8 cellular contexts compared by ENCODE assay signal in the genomic region with DNA sequence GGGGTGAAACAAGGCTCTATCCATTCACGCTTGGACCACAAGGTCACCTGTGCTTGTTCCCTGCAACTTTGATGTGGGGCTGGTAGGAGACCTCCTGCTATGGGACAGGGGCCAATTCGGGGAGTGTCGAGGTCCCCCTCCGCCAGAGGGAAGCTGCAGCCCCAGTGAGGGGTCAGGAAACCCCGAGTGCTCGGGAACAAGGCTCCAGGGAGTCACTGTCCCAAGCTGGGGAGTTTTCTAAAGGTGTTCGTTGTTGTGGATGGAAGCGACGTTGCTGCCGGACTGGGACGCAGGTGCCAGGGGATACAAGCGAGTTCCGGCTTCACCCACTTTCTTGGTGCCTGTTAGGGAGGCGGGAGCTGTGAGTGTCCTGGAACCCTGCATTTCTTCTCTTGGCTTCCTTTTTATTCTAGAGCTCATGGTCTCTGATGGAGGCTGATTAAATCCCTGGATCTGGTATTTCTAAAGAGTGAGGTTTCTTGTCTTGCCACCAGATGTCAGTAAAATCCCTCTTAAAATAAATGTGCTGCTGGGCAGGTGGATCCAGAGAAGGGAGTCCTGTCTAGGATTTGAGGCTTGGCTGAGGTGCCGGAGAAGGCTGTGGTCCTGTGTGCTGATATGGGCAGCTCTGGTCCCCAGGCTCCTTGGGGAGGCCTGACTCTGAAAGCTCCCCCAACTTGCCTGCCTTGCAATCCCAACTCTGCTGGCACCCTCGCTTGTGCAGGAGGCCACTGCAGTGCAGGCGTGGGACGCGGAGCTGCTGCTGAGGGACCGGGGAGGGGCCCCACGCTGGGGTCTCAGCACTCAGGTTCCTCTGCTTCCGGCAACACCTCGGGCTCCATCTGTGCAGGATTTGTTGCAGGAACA.
DNase-seq lines count a peak whose midpoint lies in the region; ATAC-seq and TF ChIP-seq lines count a peak whose summit lies in the region.

No MANE protein-coding gene starts in this region.

- H3F3A ChIP-seq in Loucy (ENCODE audit: low read depth), result no peaks in the 10 kb centered on the region

- peak overlapping the region; percentile 35 for H2BK15ac ChIP-seq in neuronal stem cell (ENCODE audit: low read length)

- H3K4me1 ChIP-seq in Loucy (ENCODE audit: insufficient read depth, low read length, poor library complexity, severe bottlenecking) (no peaks in the 10 kb centered on the region), neuronal stem cell (ENCODE audit: control insufficient read depth in 2 of 2, insufficient read depth in 1 of 2, low read depth in 1 of 2, low read length in 2 of 2) (no peaks in the 10 kb centered on the region), ascending aorta (no peaks in the 10 kb centered on the region)

- no peak overlapping the region for H2AFZ ChIP-seq in Loucy (ENCODE audit: low read length)
- no peak overlapping the region for H2AFZ ChIP-seq in neuronal stem cell (ENCODE audit: low read length)

- intact Hi-C loops in ascending aorta (cut with DNase I), result loop anchor here (5.0 to 10.0 kb wide), 2 partner anchors 970 to 1133 kb away; no protein-coding TSS in a partner anchor

- H4K91ac ChIP-seq in neuronal stem cell (ENCODE audit: low read depth, low read length, poor library complexity), result no peak overlapping the region

- TF ChIP-seq CTCF in Loucy (conservative IDR thresholded peaks at IDR 0.05; ENCODE audit: low read length) (peak; percentile 67), ascending aorta (IDR thresholded peaks at IDR 0.05) (peak in 1 of 3 experiments; percentile 49)

- H3K9ac ChIP-seq in Loucy (ENCODE audit: low read depth, low read length, poor library complexity, severe bottlenecking) (no peak overlapping the region), neuronal stem cell (ENCODE audit: low read depth, low read length, poor library complexity) (no peak overlapping the region)

- H3K4me2 ChIP-seq in Loucy (ENCODE audit: low read depth, low read length, poor library complexity, severe bottlenecking), result no peak overlapping the region
- no peak overlapping the region for H3K4me2 ChIP-seq in neuronal stem cell (ENCODE audit: insufficient read depth, low read length, poor library complexity, severe bottlenecking)

- DNase-seq in ELR (ENCODE audit: low read depth), result peak; percentile 49
- DNase-seq in SHP77 (lab: John Stamatoyannopoulos, UW), result peak; percentile 86 to 89
- peak; percentile 38 for DNase-seq in fibroblast of peridontal ligament (ENCODE audit: extremely low read depth)
- DNase-seq in neuronal stem cell (ENCODE audit: low spot score), result peak; percentile 54
- no peak for DNase-seq in NCI-H1048 (lab: John Stamatoyannopoulos, UW)
- no peak for DNase-seq in ascending aorta (ENCODE audit: low spot score in 2 of 2)

- H3K27me3 ChIP-seq in Loucy (ENCODE audit: insufficient read depth, low read length, poor library complexity, severe bottlenecking), result no peaks in the 10 kb centered on the region
- peaks cover 0 to 18% (median 0%) of the 10 kb centered on the region in 3 experiments for H3K27me3 ChIP-seq in neuronal stem cell (ENCODE audit: control insufficient read depth in 3 of 3, insufficient read depth in 3 of 3, low read depth in 1 of 3, low read length in 3 of 3)
- H3K27me3 ChIP-seq in ascending aorta, result no peaks in the 10 kb centered on the region

- no peak for ATAC-seq in HG03565 (IDR thresholded peaks at IDR 0.05; ENCODE audit: unreplicated experiment)

- peak overlapping the region; percentile 25 for H3K14ac ChIP-seq in neuronal stem cell (ENCODE audit: low read length)

- H2AK5ac ChIP-seq in neuronal stem cell (ENCODE audit: low read depth, low read length), result peak overlapping the region; percentile 53

- no peak overlapping the region for H2BK5ac ChIP-seq in neuronal stem cell (ENCODE audit: low read length)

- H2BK120ac ChIP-seq in neuronal stem cell (ENCODE audit: low read depth, low read length), result no peak overlapping the region

- no peaks in the 10 kb centered on the region for H3K79me2 ChIP-seq in Loucy (ENCODE audit: insufficient read depth, low read length)

- H3K18ac ChIP-seq in neuronal stem cell (ENCODE audit: low read length), result peak overlapping the region; percentile 62

- H3K79me1 ChIP-seq in neuronal stem cell (ENCODE audit: low read depth, low read length), result no peaks in the 10 kb centered on the region

- peak overlapping the region; percentile 99 for H2BK12ac ChIP-seq in neuronal stem cell (ENCODE audit: low read length)

- H3K9me3 ChIP-seq in Loucy (ENCODE audit: insufficient read depth, low read depth, low read length) (no peaks in the 10 kb centered on the region), neuronal stem cell (replicated peaks in 1 of 2; ENCODE audit: control insufficient read depth in 2 of 2, insufficient read depth in 1 of 2, low read depth in 1 of 2, low read length in 2 of 2) (no peaks in the 10 kb centered on the region), ascending aorta (no peaks in the 10 kb centered on the region)

- H3K4me3 ChIP-seq in Loucy (ENCODE audit: low read length, poor library complexity, severe bottlenecking) (no peak overlapping the region), neuronal stem cell (ENCODE audit: low read length in 2 of 2) (no peak overlapping the region), ascending aorta (no peak overlapping the region)

- H3K27ac ChIP-seq in neuronal stem cell (replicated peaks; ENCODE audit: low read length) (no peak overlapping the region), ascending aorta (no peak overlapping the region)

- H3K36me3 ChIP-seq in Loucy (ENCODE audit: insufficient read depth, low read length) (no peaks in the 10 kb centered on the region), neuronal stem cell (replicated peaks in 1 of 2; ENCODE audit: control insufficient read depth in 2 of 2, insufficient read depth in 2 of 2, low read length in 2 of 2) (no peaks in the 10 kb centered on the region), ascending aorta (no peaks in the 10 kb centered on the region)

- H4K20me1 ChIP-seq in Loucy (ENCODE audit: insufficient read depth, low read length, poor library complexity, severe bottlenecking), result no peaks in the 10 kb centered on the region

- H4K8ac ChIP-seq in neuronal stem cell (ENCODE audit: low read depth, low read length), result no peak overlapping the region

- H3K4ac ChIP-seq in neuronal stem cell (ENCODE audit: low read length), result no peak overlapping the region

- no peaks in the 10 kb centered on the region for H3K9me2 ChIP-seq in Loucy (replicated peaks; ENCODE audit: low read depth, low read length)

- WGBS in neuronal stem cell (ENCODE audit: extremely low coverage in 2 of 2, insufficient read length in 2 of 2, insufficient replicate concordance in 1 of 2), 2 donors, result no CpG with 5 or more reads among the region's 23 CpGs

- H3K23ac ChIP-seq in neuronal stem cell (ENCODE audit: low read depth, low read length, poor library complexity), result no peak overlapping the region

Comparison
In these comparisons a context has a peak if more than half of its experiments do, and no peak if none do; other contexts are left out.
1. DNase-seq: peak in ELR (single experiment), SHP77 (2 of 2), fibroblast of peridontal ligament (single experiment) and neuronal stem cell (single experiment); none in NCI-H1048 (single experiment) and ascending aorta (0 of 2).